26 cellular contexts compared by ENCODE assay signal in genomic region chr4:21893136-21893535, GRCh38. TPM values are rescaled to one million over a fixed set of nuclear protein-coding genes. Genes with fewer than 3 reads are reported as not detected.
"Had no signal": no experiment of that assay in that cellular context is flagged by ENCODE, and none has a peak within 500 bp of the region (broad histone marks: within the 10 kb centered on the region; RNA-seq: fewer than 3 reads in every experiment).

No MANE protein-coding gene starts in this region.

- H3K9me3 ChIP-seq: neutrophil, prostate gland had no signal

- FAIRE-seq: keratinocyte had no signal

- H3K36me3 ChIP-seq: heart right ventricle, neutrophil, ovary, prostate gland, suprapubic skin, tibial nerve had no signal

- DNase-seq: activated CD4-positive, alpha-beta memory T cell treated with anti-CD3 and anti-CD28 coated beads, Interleukin-2, amount 10 ng/mL, durations not matched to agents 7 days and 5 days; activated CD4-positive, alpha-beta T cell treated with anti-CD3 and anti-CD28 coated beads, Interleukin-2, amount 10 ng/mL, durations not matched to agents 24 days and 14 days; activated effector memory CD4-positive, alpha-beta T cell treated with anti-CD3 and anti-CD28 coated beads, Interleukin-2, amount 50 U/mL, for 16 hours; activated naive CD4-positive, alpha-beta T cell treated with anti-CD3 and anti-CD28 coated beads, Interleukin-2, amount 10 ng/mL, durations not matched to agents 7 days and 5 days; activated T-cell treated with anti-CD3 and anti-CD28 coated beads for 4 hours; cerebellar nuclear complex; cortex of kidney; endodermal cell; heart right ventricle; left colon; mesenchymal stem cell; ovary; stimulated activated CD4-positive, alpha-beta T cell treated with anti-CD3 and anti-CD28 coated beads, Interleukin-1b, Interleukin-23, amount 100 ng/mL, for 48 hours had no signal

- H3K27me3 ChIP-seq: heart right ventricle, neutrophil, ovary, suprapubic skin, tibial nerve had no signal

- H3K4me1 ChIP-seq: heart right ventricle, prostate gland, suprapubic skin, tibial nerve had no signal

- H3K4me3 ChIP-seq: heart right ventricle, ovary, prostate gland, skin epidermis, suprapubic skin, tibial nerve had no signal

- H3K27ac ChIP-seq: epithelial cell of prostate, heart right ventricle, neutrophil, ovary, prostate gland, skin epidermis, suprapubic skin, tibial nerve, VCaP had no signal

RNA-seq across cellular contexts. Expression of gene KCNIP4, which starts 55.4 kb away (rescaled TPM):
- total RNA-seq: activated CD4-positive, alpha-beta memory T cell treated with anti-CD3 and anti-CD28 coated beads, Interleukin-2, amount 10 ng/mL, durations not matched to agents 7 days and 5 days; activated CD4-positive, alpha-beta T cell treated with anti-CD3 and anti-CD28 coated beads, Interleukin-2, amount 10 ng/mL, durations not matched to agents 24 days and 14 days; endodermal cell; fibroblast of lung; lower leg skin; mononuclear cell; myocyte; suprapubic skin; T-helper 2 cell treated with Interferon-gamma antibody and Interleukin-4, amounts not matched to agents 100 ng/mL and 5 ng/mL, for 36 hours; tibial nerve had no signal
- polyA plus RNA-seq: fibroblast of lung, heart right ventricle had no signal
